ENCODE assay signal across 16 cellular contexts in genomic region chr16:58280846-58281301, GRCh38. TPM values are rescaled to one million over a fixed set of nuclear protein-coding genes. Genes with fewer than 3 reads are reported as not detected.
DNase-seq lines count a peak whose midpoint lies in the region; ATAC-seq, FAIRE-seq and TF ChIP-seq lines count a peak whose summit lies in the region.
"Had no signal": no experiment of that assay in that cellular context is flagged by ENCODE, and none has a peak within 500 bp of the region (broad histone marks: within the 10 kb centered on the region; RNA-seq: fewer than 3 reads in every experiment).

No MANE protein-coding gene starts in this region.

- no peak for TF ChIP-seq CTCF in bronchial epithelial cell (IDR thresholded peaks at IDR 0.05; ENCODE audit: insufficient read depth, low read length, severe bottlenecking)
- no peak for TF ChIP-seq CTCF in osteocyte (IDR thresholded peaks at IDR 0.05)
- TF ChIP-seq CTCF in tibial nerve (IDR thresholded peaks at IDR 0.05), result no peak

- no peaks in the 10 kb centered on the region for H3K9me3 Mint-ChIP-seq in osteocyte (ENCODE audit: unreplicated experiment)
- H3K9me3 Mint-ChIP-seq: activated T-cell treated with anti-CD3 and anti-CD28 coated beads, Interleukin-2, amount 50 U/mL, for 72 hours; nephron progenitor cell had no signal

- H3K4me1 ChIP-seq in tibial nerve, result no peaks in the 10 kb centered on the region
- H3K4me1 ChIP-seq: heart right ventricle, left ventricle myocardium inferior had no signal

- no peak overlapping the region for H3K27ac ChIP-seq in tibial nerve
- H3K27ac ChIP-seq: heart right ventricle, left ventricle myocardium inferior had no signal

- H3K27me3 ChIP-seq in MG63 (no peaks in the 10 kb centered on the region), bronchial epithelial cell (ENCODE audit: control insufficient read depth, insufficient read depth, low read length) (no peaks in the 10 kb centered on the region), tibial nerve (no peaks in the 10 kb centered on the region)
- H3K27me3 ChIP-seq: heart right ventricle had no signal

- H3K9me3 ChIP-seq in MG63 (no peaks in the 10 kb centered on the region), tibial nerve (no peaks in the 10 kb centered on the region)
- H3K9me3 ChIP-seq: heart right ventricle, left ventricle myocardium inferior had no signal

- peaks cover 3% of the 10 kb centered on the region for H3K27me3 Mint-ChIP-seq in osteocyte (ENCODE audit: unreplicated experiment)

- H3K4me1 Mint-ChIP-seq in osteocyte (ENCODE audit: unreplicated experiment), result peaks cover 9% of the 10 kb centered on the region
- H3K4me1 Mint-ChIP-seq: activated CD4-positive, alpha-beta T cell treated with anti-CD3 and anti-CD28 coated beads for 36 hours; nephron progenitor cell had no signal

- 47 to 48% methylated on average over 3 of the region's 3 CpGs for WGBS in tibial nerve, 2 donors

- ATAC-seq in GM19467 (IDR thresholded peaks at IDR 0.05; ENCODE audit: unreplicated experiment), result no peak
- ATAC-seq: activated CD4-positive, alpha-beta T cell treated with anti-CD3 and anti-CD28 coated beads for 36 hours; activated T-cell treated with anti-CD3 and anti-CD28 coated beads, Interleukin-2, amount 50 U/mL, for 72 hours had no signal

- H3K4me3 ChIP-seq in MG63, result no peak overlapping the region
- H3K4me3 ChIP-seq in bronchial epithelial cell (ENCODE audit: low read depth, low read length), result no peak overlapping the region
- H3K4me3 ChIP-seq in tibial nerve, result no peak overlapping the region
- H3K4me3 ChIP-seq: heart right ventricle, left ventricle myocardium inferior had no signal

- no peak for TF ChIP-seq POLR2A in tibial nerve (IDR thresholded peaks at IDR 0.05)

- peak overlapping the region; percentile 15 for H3K27ac Mint-ChIP-seq in osteocyte (ENCODE audit: unreplicated experiment)
- H3K27ac Mint-ChIP-seq: activated CD4-positive, alpha-beta T cell treated with anti-CD3 and anti-CD28 coated beads for 36 hours; activated T-cell treated with anti-CD3 and anti-CD28 coated beads, Interleukin-2, amount 50 U/mL, for 72 hours; nephron progenitor cell had no signal

- H3K4me3 Mint-ChIP-seq in osteocyte (ENCODE audit: unreplicated experiment), result no peak overlapping the region
- H3K4me3 Mint-ChIP-seq: activated CD4-positive, alpha-beta T cell treated with anti-CD3 and anti-CD28 coated beads for 36 hours; activated T-cell treated with anti-CD3 and anti-CD28 coated beads, Interleukin-2, amount 50 U/mL, for 72 hours; nephron progenitor cell had no signal

- no peaks in the 10 kb centered on the region for H3K36me3 Mint-ChIP-seq in osteocyte (ENCODE audit: unreplicated experiment)

- TF ChIP-seq EP300 in tibial nerve (IDR thresholded peaks at IDR 0.05), result no peak

- H3K36me3 ChIP-seq in MG63, result no peaks in the 10 kb centered on the region
- H3K36me3 ChIP-seq in bronchial epithelial cell (ENCODE audit: control insufficient read depth, insufficient read depth, low read length), result no peaks in the 10 kb centered on the region
- no peaks in the 10 kb centered on the region for H3K36me3 ChIP-seq in tibial nerve
- H3K36me3 ChIP-seq: heart right ventricle, left ventricle myocardium inferior had no signal

- DNase-seq in ELR (ENCODE audit: low read depth) (peak; percentile 16), MG63 (peak; percentile 59), bronchial epithelial cell (ENCODE audit: low read depth) (peak; percentile 81), osteocyte (ENCODE audit: extremely low spot score, unreplicated experiment) (no peak), tibial nerve (ENCODE audit: low spot score in 2 of 2) (no peak), UCSD-AML1 (lab: John Stamatoyannopoulos, UW; ENCODE audit: unreplicated experiment) (no peak)
- DNase-seq: activated CD4-positive, alpha-beta T cell treated with anti-CD3 and anti-CD28 coated beads for 36 hours; activated T-cell treated with anti-CD3 and anti-CD28 coated beads, Interleukin-2, amount 50 U/mL, for 72 hours; COR-L47; heart right ventricle; KG1; left ventricle myocardium inferior; NCI-H187; nephron progenitor cell had no signal

- FAIRE-seq in bronchial epithelial cell (lab: Jason Lieb, UNC), result peak; percentile 43

RNA-seq across cellular contexts. Expression of gene PRSS54, which starts 14.0 kb away (rescaled TPM):
- total RNA-seq in MG63 (2014; rRNA removed; shearing (Covaris generic); ENCODE audit: low replicate concordance), result not detected in 2 replicates
- total RNA-seq in bronchial epithelial cell (not detected in 2 replicates), osteocyte (not detected in 2 replicates), tibial nerve (not detected)
- total RNA-seq: activated CD4-positive, alpha-beta T cell treated with anti-CD3 and anti-CD28 coated beads for 36 hours; activated T-cell treated with anti-CD3 and anti-CD28 coated beads, Interleukin-2, amount 50 U/mL, for 72 hours; heart right ventricle; left ventricle myocardium inferior; skeletal muscle tissue had no signal

Comparison
In these comparisons a context has a peak if more than half of its experiments do, and no peak if none do; other contexts are left out.
1. DNase-seq: peak in ELR (single experiment), MG63 (single experiment) and bronchial epithelial cell (single experiment); none in osteocyte (single experiment), tibial nerve (0 of 2) and UCSD-AML1 (single experiment).